13 cellular contexts compared by ENCODE assay signal in the genomic region with DNA sequence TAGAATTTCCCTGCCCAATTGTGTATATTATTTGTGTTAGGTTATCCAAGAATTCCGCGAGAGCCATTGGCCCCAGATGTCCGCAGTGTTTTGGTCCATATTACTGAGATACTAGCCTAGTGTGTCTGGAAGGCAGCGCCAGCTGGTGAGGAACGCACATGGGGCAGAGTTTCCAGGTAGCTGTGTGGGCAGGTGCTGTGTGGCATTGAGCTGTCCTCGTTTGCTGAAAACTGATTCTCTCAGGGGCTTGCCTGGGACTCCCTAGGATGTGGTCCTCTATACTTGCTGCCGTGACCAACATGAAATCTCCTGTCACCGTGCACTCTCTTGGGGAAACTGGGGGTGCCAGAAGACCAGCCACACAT.
DNase-seq lines count a peak whose midpoint lies in the region; ATAC-seq and TF ChIP-seq lines count a peak whose summit lies in the region.
"Had no signal": no experiment of that assay in that cellular context is flagged by ENCODE, and none has a peak within 500 bp of the region (broad histone marks: within the 10 kb centered on the region; RNA-seq: fewer than 3 reads in every experiment).

No MANE protein-coding gene starts in this region.

- no peaks in the 10 kb centered on the region for H3K9me3 Mint-ChIP-seq in activated CD4-positive, alpha-beta T cell treated with anti-CD3 and anti-CD28 coated beads, Interleukin-2, amount 10 ng/mL, durations not matched to agents 24 days and 14 days
- H3K9me3 Mint-ChIP-seq in naive thymus-derived CD4-positive, alpha-beta T cell, result no peaks in the 10 kb centered on the region
- H3K9me3 Mint-ChIP-seq: memory B cell; stimulated activated naive CD8-positive, alpha-beta T cell treated with anti-CD3 and anti-CD28 coated beads, Interleukin-15, amount 100 ng/mL, for 72 hours had no signal

- no peak overlapping the region for H2AFZ ChIP-seq in parathyroid adenoma

- no peak for TF ChIP-seq CTCF in parathyroid adenoma (IDR thresholded peaks at IDR 0.05)

- CTCF ChIA-PET in naive thymus-derived CD4-positive, alpha-beta T cell (lab: Charles Lee), result no interaction called here

- DNase-seq in activated CD4-positive, alpha-beta T cell treated with anti-CD3 and anti-CD28 coated beads, Interleukin-2, amount 10 ng/mL, durations not matched to agents 24 days and 14 days, result peak; percentile 32
- no peak for DNase-seq in activated CD4-positive, alpha-beta T cell treated with anti-CD3 and anti-CD28 coated beads, Interleukin-2, amount 50 U/mL, for 48 hours
- DNase-seq in caudate nucleus (lab: John Stamatoyannopoulos, UW) (no peak), cerebellar cortex (ENCODE audit: low spot score) (no peak)
- DNase-seq in naive thymus-derived CD4-positive, alpha-beta T cell, result no peak
- no peak for DNase-seq in activated effector memory CD4-positive, alpha-beta T cell treated with anti-CD3 and anti-CD28 coated beads, Interleukin-2, amount 50 U/mL, for 16 hours
- DNase-seq: activated CD4-positive, alpha-beta T cell treated with anti-CD3 and anti-CD28 coated beads for 48 hours; DMS 273 treated with DMSO at 0.1 percent for 48 hours; stimulated activated naive CD8-positive, alpha-beta T cell treated with anti-CD3 and anti-CD28 coated beads, Interleukin-15, amount 100 ng/mL, for 72 hours; T-helper 17 cell had no signal

- H3K36me3 Mint-ChIP-seq in activated CD4-positive, alpha-beta T cell treated with anti-CD3 and anti-CD28 coated beads, Interleukin-2, amount 10 ng/mL, durations not matched to agents 24 days and 14 days (ENCODE audit: low read depth), result peaks cover 5% of the 10 kb centered on the region
- peaks cover 0 to 9% (median 1%) of the 10 kb centered on the region in 5 donors for H3K36me3 Mint-ChIP-seq in naive thymus-derived CD4-positive, alpha-beta T cell

- peak overlapping the region; percentile 43 for H3K4me2 ChIP-seq in parathyroid adenoma (ENCODE audit: low read length)

- H3K27ac Mint-ChIP-seq in activated CD4-positive, alpha-beta T cell treated with anti-CD3 and anti-CD28 coated beads, Interleukin-2, amount 10 ng/mL, durations not matched to agents 24 days and 14 days, result no peak overlapping the region
- H3K27ac Mint-ChIP-seq in naive thymus-derived CD4-positive, alpha-beta T cell, result no peak overlapping the region
- H3K27ac Mint-ChIP-seq: memory B cell, T-helper 17 cell had no signal

- H3K9ac ChIP-seq in parathyroid adenoma, result no peak overlapping the region

- intact Hi-C loops in activated CD4-positive, alpha-beta T cell treated with anti-CD3 and anti-CD28 coated beads, Interleukin-2, amount 10 ng/mL, durations not matched to agents 24 days and 14 days (cut with micrococcal nuclease), result no loop called here
- intact Hi-C loops in naive thymus-derived CD4-positive, alpha-beta T cell (cut with micrococcal nuclease), result no loop called here

- no peak overlapping the region for H3K4me3 Mint-ChIP-seq in activated CD4-positive, alpha-beta T cell treated with anti-CD3 and anti-CD28 coated beads, Interleukin-2, amount 10 ng/mL, durations not matched to agents 24 days and 14 days
- H3K4me3 Mint-ChIP-seq in naive thymus-derived CD4-positive, alpha-beta T cell, result no peak overlapping the region
- H3K4me3 Mint-ChIP-seq: memory B cell; stimulated activated naive CD8-positive, alpha-beta T cell treated with anti-CD3 and anti-CD28 coated beads, Interleukin-15, amount 100 ng/mL, for 72 hours; T-helper 17 cell had no signal

- ATAC-seq in naive thymus-derived CD4-positive, alpha-beta T cell, result no peak
- no peak for ATAC-seq in esophagus mucosa
- ATAC-seq: stimulated activated naive CD8-positive, alpha-beta T cell treated with anti-CD3 and anti-CD28 coated beads, Interleukin-15, amount 100 ng/mL, for 72 hours; T-helper 17 cell had no signal

- no peaks in the 10 kb centered on the region for H3K36me3 ChIP-seq in parathyroid adenoma (ENCODE audit: control insufficient read depth, insufficient read depth, low read length)
- no peaks in the 10 kb centered on the region for H3K36me3 ChIP-seq in naive thymus-derived CD4-positive, alpha-beta T cell (ENCODE audit: control insufficient read depth in 2 of 3, insufficient read depth in 3 of 3, low read length in 3 of 3)

- peaks cover 38% of the 10 kb centered on the region for H3K79me2 ChIP-seq in parathyroid adenoma

- no peaks in the 10 kb centered on the region for H3K27me3 Mint-ChIP-seq in activated CD4-positive, alpha-beta T cell treated with anti-CD3 and anti-CD28 coated beads, Interleukin-2, amount 10 ng/mL, durations not matched to agents 24 days and 14 days
- H3K27me3 Mint-ChIP-seq in naive thymus-derived CD4-positive, alpha-beta T cell, result no peaks in the 10 kb centered on the region
- H3K27me3 Mint-ChIP-seq: memory B cell; stimulated activated naive CD8-positive, alpha-beta T cell treated with anti-CD3 and anti-CD28 coated beads, Interleukin-15, amount 100 ng/mL, for 72 hours; T-helper 17 cell had no signal

- H3K27ac ChIP-seq in caudate nucleus (ENCODE audit: low read depth, low read length), result peak overlapping the region; percentile 29
- peak overlapping the region; percentile 24 for H3K27ac ChIP-seq in parathyroid adenoma
- H3K27ac ChIP-seq in naive thymus-derived CD4-positive, alpha-beta T cell (ENCODE audit: low read depth, low read length), result no peak overlapping the region

- H3K9me3 ChIP-seq in parathyroid adenoma (ENCODE audit: control insufficient read depth, low read length), result no peaks in the 10 kb centered on the region
- no peaks in the 10 kb centered on the region for H3K9me3 ChIP-seq in naive thymus-derived CD4-positive, alpha-beta T cell (ENCODE audit: control insufficient read depth in 2 of 3, low read length in 3 of 3)

- H3K4me3 ChIP-seq in parathyroid adenoma (ENCODE audit: low read depth, low read length), result peak overlapping the region; percentile 20
- H3K4me3 ChIP-seq in naive thymus-derived CD4-positive, alpha-beta T cell (ENCODE audit: low read length), result no peak overlapping the region

- peaks cover 36% of the 10 kb centered on the region for H3K4me1 ChIP-seq in parathyroid adenoma
- no peaks in the 10 kb centered on the region for H3K4me1 ChIP-seq in naive thymus-derived CD4-positive, alpha-beta T cell (ENCODE audit: control insufficient read depth in 2 of 2, insufficient read depth in 2 of 2, low read length in 2 of 2)

- no peaks in the 10 kb centered on the region for H3K27me3 ChIP-seq in parathyroid adenoma (ENCODE audit: control insufficient read depth, insufficient read depth, low read length)
- no peaks in the 10 kb centered on the region for H3K27me3 ChIP-seq in naive thymus-derived CD4-positive, alpha-beta T cell (ENCODE audit: control insufficient read depth in 2 of 2, insufficient read depth in 2 of 2, low read length in 2 of 2)

- POLR2A ChIA-PET in naive thymus-derived CD4-positive, alpha-beta T cell (lab: Charles Lee), result no interaction called here

- H3K4me1 Mint-ChIP-seq in activated CD4-positive, alpha-beta T cell treated with anti-CD3 and anti-CD28 coated beads, Interleukin-2, amount 10 ng/mL, durations not matched to agents 24 days and 14 days, result peaks cover 9% of the 10 kb centered on the region
- peaks cover 0 to 5% (median 3%) of the 10 kb centered on the region in 7 donors for H3K4me1 Mint-ChIP-seq in naive thymus-derived CD4-positive, alpha-beta T cell
- H3K4me1 Mint-ChIP-seq: memory B cell; stimulated activated naive CD8-positive, alpha-beta T cell treated with anti-CD3 and anti-CD28 coated beads, Interleukin-15, amount 100 ng/mL, for 72 hours had no signal
